In genomic region chr17:8072339-8072726, GRCh38 we compare ENCODE assay signal across 12 cellular contexts. TPM values are rescaled to one million over a fixed set of nuclear protein-coding genes. Genes with fewer than 3 reads are reported as not detected.
DNase-seq lines count a peak whose midpoint lies in the region; ATAC-seq and TF ChIP-seq lines count a peak whose summit lies in the region.
"Had no signal": no experiment of that assay in that cellular context is flagged by ENCODE, and none has a peak within 500 bp of the region (broad histone marks: within the 10 kb centered on the region; RNA-seq: fewer than 3 reads in every experiment).

No MANE protein-coding gene starts in this region.

- H3K4me3 Mint-ChIP-seq in HFFc6, result peak overlapping the region; percentile 30
- H3K4me3 Mint-ChIP-seq in effector memory CD8-positive, alpha-beta T cell, result peak overlapping the region; percentile 64 to 74
- peak overlapping the region; percentile 58 for H3K4me3 Mint-ChIP-seq in natural killer cell treated with Interleukin-12 subunit alpha and Interleukin-12 subunit beta and Interleukin-15 and Interleukin-18, amount 100 ng/mL, for 72 hours

- ATAC-seq in effector memory CD8-positive, alpha-beta T cell (replicated peaks), result peak; percentile 23
- no peak for ATAC-seq in natural killer cell treated with Interleukin-12 subunit alpha and Interleukin-12 subunit beta and Interleukin-15 and Interleukin-18, amount 100 ng/mL, for 72 hours
- ATAC-seq in sciatic nerve, result no peak

- H3K27me3 Mint-ChIP-seq in HFFc6 (ENCODE audit: insufficient read depth), result peaks cover 80% of the 10 kb centered on the region
- peaks cover 58 to 74% of the 10 kb centered on the region in 2 donors for H3K27me3 Mint-ChIP-seq in effector memory CD8-positive, alpha-beta T cell
- H3K27me3 Mint-ChIP-seq in natural killer cell treated with Interleukin-12 subunit alpha and Interleukin-12 subunit beta and Interleukin-15 and Interleukin-18, amount 100 ng/mL, for 72 hours, result peaks cover 27 to 37% of the 10 kb centered on the region in 2 donors

- H3K36me3 Mint-ChIP-seq in HFFc6 (ENCODE audit: low read depth), result no peaks in the 10 kb centered on the region
- peaks cover 3% of the 10 kb centered on the region for H3K36me3 Mint-ChIP-seq in effector memory CD8-positive, alpha-beta T cell (ENCODE audit: insufficient read depth)
- H3K36me3 Mint-ChIP-seq in natural killer cell treated with Interleukin-12 subunit alpha and Interleukin-12 subunit beta and Interleukin-15 and Interleukin-18, amount 100 ng/mL, for 72 hours, result no peaks in the 10 kb centered on the region

- H4K20me1 ChIP-seq in BLaER1 treated with 17β-estradiol and CSF1 and Interleukin-3, amounts not matched to agents 10 nM and 100 nM, result peaks cover 0 to 18% (median 0%) of the 10 kb centered on the region in 11 experiments; a peak in 4 of 22 replicates

- H3K4me1 Mint-ChIP-seq in HFFc6 (ENCODE audit: low read depth), result peaks cover 17% of the 10 kb centered on the region
- H3K4me1 Mint-ChIP-seq in effector memory CD8-positive, alpha-beta T cell (ENCODE audit: low read depth in 2 of 2), result peaks cover 18 to 24% of the 10 kb centered on the region in 2 donors
- peaks cover 24 to 27% of the 10 kb centered on the region in 2 donors for H3K4me1 Mint-ChIP-seq in natural killer cell treated with Interleukin-12 subunit alpha and Interleukin-12 subunit beta and Interleukin-15 and Interleukin-18, amount 100 ng/mL, for 72 hours (ENCODE audit: low read depth in 2 of 2)

- peaks cover 13 to 58% (median 29%) of the 10 kb centered on the region in 10 experiments; a peak in 18 of 20 replicates for H3K4me1 ChIP-seq in BLaER1 treated with 17β-estradiol and CSF1 and Interleukin-3, amounts not matched to agents 10 nM and 100 nM

- H3K9me3 Mint-ChIP-seq in HFFc6, result no peaks in the 10 kb centered on the region
- H3K9me3 Mint-ChIP-seq in effector memory CD8-positive, alpha-beta T cell, result no peaks in the 10 kb centered on the region
- no peaks in the 10 kb centered on the region for H3K9me3 Mint-ChIP-seq in natural killer cell treated with Interleukin-12 subunit alpha and Interleukin-12 subunit beta and Interleukin-15 and Interleukin-18, amount 100 ng/mL, for 72 hours

- in situ Hi-C loops in KBM-7 (cut with MboI; ENCODE audit: low pct_unique_long_range_greater_than_20kb, low sequenced_read_pairs), result no loop called here

- no peaks in the 10 kb centered on the region for H3K9me3 ChIP-seq in BLaER1 treated with 17β-estradiol and CSF1 and Interleukin-3, amounts not matched to agents 10 nM and 100 nM (replicated peaks in 1 of 11)
- H3K9me3 ChIP-seq: SJSA1 had no signal

- DNase-seq in HFFc6 (no peak), iPS-NIHi7 (ENCODE audit: extremely low spot score) (no peak), KBM-7 (no peak), sciatic nerve (ENCODE audit: low spot score) (no peak)
- no peak for DNase-seq in effector memory CD8-positive, alpha-beta T cell
- DNase-seq in natural killer cell treated with Interleukin-12 subunit alpha and Interleukin-12 subunit beta and Interleukin-15 and Interleukin-18, amount 100 ng/mL, for 72 hours (ENCODE audit: low spot score), result no peak
- no peak for DNase-seq in effector CD8-positive, alpha-beta T cell (lab: John Stamatoyannopoulos, UW)
- DNase-seq: trophoblast cell had no signal

- no peaks in the 10 kb centered on the region for H3K36me3 ChIP-seq in BLaER1 treated with 17β-estradiol and CSF1 and Interleukin-3, amounts not matched to agents 10 nM and 100 nM
- H3K36me3 ChIP-seq: SJSA1 had no signal

- H3K4me2 ChIP-seq in BLaER1 treated with 17β-estradiol and CSF1 and Interleukin-3, amounts not matched to agents 10 nM and 100 nM, result peak overlapping the region in 8 of 11 experiments; percentile 16 to 71 (median 53); a peak in 12 of 22 replicates

- TF ChIP-seq CTCF in HFFc6 (IDR thresholded peaks at IDR 0.05), result no peak

- H3K9ac ChIP-seq in BLaER1 treated with 17β-estradiol and CSF1 and Interleukin-3, amounts not matched to agents 10 nM and 100 nM, result no peak overlapping the region

- peaks cover 50 to 95% (median 74%) of the 10 kb centered on the region in 11 experiments for H3K27me3 ChIP-seq in BLaER1 treated with 17β-estradiol and CSF1 and Interleukin-3, amounts not matched to agents 10 nM and 100 nM

- no peak overlapping the region for H3K27ac ChIP-seq in BLaER1 treated with 17β-estradiol and CSF1 and Interleukin-3, amounts not matched to agents 10 nM and 100 nM
- H3K27ac ChIP-seq: SJSA1 had no signal

- H3K4me3 ChIP-seq in BLaER1 treated with 17β-estradiol and CSF1 and Interleukin-3, amounts not matched to agents 10 nM and 100 nM, result no peak overlapping the region
- H3K4me3 ChIP-seq: SJSA1 had no signal

- no peak overlapping the region for H3K27ac Mint-ChIP-seq in HFFc6
- no peak overlapping the region for H3K27ac Mint-ChIP-seq in effector memory CD8-positive, alpha-beta T cell
- peak overlapping the region in 1 of 2 donors; percentile 18 for H3K27ac Mint-ChIP-seq in natural killer cell treated with Interleukin-12 subunit alpha and Interleukin-12 subunit beta and Interleukin-15 and Interleukin-18, amount 100 ng/mL, for 72 hours

- intact Hi-C loops in sciatic nerve (cut with DNase I), result no loop called here

RNA-seq across cellular contexts. Expression of gene ALOX12B, which starts 15.2 kb away (rescaled TPM):
- total RNA-seq in HFFc6 (2021; fragmentation: NEBNext Ultra II Directional; extraction: Animal tissue kit (Norgen Biotek cat#: 25700)), result not detected
- under 1 TPM in 1 of 2 donors, not detected in 1; 0.62 TPM for total RNA-seq in natural killer cell treated with Interleukin-12 subunit alpha and Interleukin-12 subunit beta and Interleukin-15 and Interleukin-18, amount 100 ng/mL, for 72 hours
- not detected for total RNA-seq in sciatic nerve
- total RNA-seq: SJSA1 had no signal

RNA-seq across cellular contexts. Expression of gene ALOX15B, which starts 33.5 kb away (rescaled TPM):
- total RNA-seq in HFFc6 (2021; fragmentation: NEBNext Ultra II Directional; extraction: Animal tissue kit (Norgen Biotek cat#: 25700)), result not detected
- total RNA-seq in natural killer cell treated with Interleukin-12 subunit alpha and Interleukin-12 subunit beta and Interleukin-15 and Interleukin-18, amount 100 ng/mL, for 72 hours, result not detected
- not detected for total RNA-seq in sciatic nerve
- total RNA-seq: NCI-H460, SJSA1 had no signal

RNA-seq across cellular contexts. Expression of gene ALOXE3, which starts 46.0 kb away (rescaled TPM):
- under 1 TPM; 0.14 to 0.30 (median 0.21) TPM for total RNA-seq in HFFc6 (2021; fragmentation: NEBNext Ultra II Directional; extraction: Animal tissue kit (Norgen Biotek cat#: 25700))
- not detected for total RNA-seq in natural killer cell treated with Interleukin-12 subunit alpha and Interleukin-12 subunit beta and Interleukin-15 and Interleukin-18, amount 100 ng/mL, for 72 hours
- not detected for total RNA-seq in sciatic nerve
- total RNA-seq: epithelial cell of proximal tubule, NCI-H460, SJSA1 had no signal

RNA-seq across cellular contexts. Expression of gene HES7, which starts 51.6 kb away (rescaled TPM):
- total RNA-seq in HFFc6 (2021; fragmentation: NEBNext Ultra II Directional; extraction: Animal tissue kit (Norgen Biotek cat#: 25700)), result under 1 TPM; 0.24 to 0.54 (median 0.41) TPM
- total RNA-seq in natural killer cell treated with Interleukin-12 subunit alpha and Interleukin-12 subunit beta and Interleukin-15 and Interleukin-18, amount 100 ng/mL, for 72 hours, result not detected
- total RNA-seq in sciatic nerve, result 1.1 TPM
- total RNA-seq: SJSA1 had no signal
